In genomic region chr16:324451-325334, GRCh38 we compare ENCODE assay signal across 1 cellular context.
TF ChIP-seq lines count a peak whose summit lies in the region.

No MANE protein-coding gene starts in this region.

TF ChIP-seq in HEK293, 187 proteins besides CTCF, POLR2A, EP300 and RAD21 (continued from another document and continues in another):
- TF ChIP-seq ZNF148 (tag by site-specific recombination; IDR thresholded peaks at IDR 0.05; ENCODE audit: borderline replicate concordance), result no peak
- no peak for TF ChIP-seq ZNF16 (tag by site-specific recombination; IDR thresholded peaks at IDR 0.05; ENCODE audit: low read depth)
- TF ChIP-seq ZNF488 (tag by site-specific recombination; IDR thresholded peaks at IDR 0.05), result peak; percentile 96
- TF ChIP-seq ZSCAN16 (tag by site-specific recombination; IDR thresholded peaks at IDR 0.05), result peak; percentile 70; the same call in 1 of the 2 replicates
- no peak for TF ChIP-seq KLF16 (tag by site-specific recombination; IDR thresholded peaks at IDR 0.05)
- TF ChIP-seq ZBTB48 (tag by site-specific recombination; IDR thresholded peaks at IDR 0.05), result peak; percentile 46; the same call in 1 of the 2 replicates
- no peak for TF ChIP-seq ZNF174 (tag by site-specific recombination; IDR thresholded peaks at IDR 0.05)
- no peak for TF ChIP-seq ZNF785 (tag by site-specific recombination; IDR thresholded peaks at IDR 0.05)
- TF ChIP-seq ZNF747 (tag by site-specific recombination; IDR thresholded peaks at IDR 0.05), result no peak
- peak; percentile 76 for TF ChIP-seq ZNF18 (tag by site-specific recombination; IDR thresholded peaks at IDR 0.05)
- no peak for TF ChIP-seq BCL11B (tag by site-specific recombination; IDR thresholded peaks at IDR 0.05; ENCODE audit: low read depth)
- no peak for TF ChIP-seq ZNF658 (tag by site-specific recombination; IDR thresholded peaks at IDR 0.05)
- TF ChIP-seq ZNF707 (tag by site-specific recombination; IDR thresholded peaks at IDR 0.05), result peak; percentile 52; the same call in 1 of the 2 replicates
- peak; percentile 63 for TF ChIP-seq HIC1 (tag by site-specific recombination; IDR thresholded peaks at IDR 0.05)
- peak; percentile 73 for TF ChIP-seq GLIS2 (tag by site-specific recombination; IDR thresholded peaks at IDR 0.05)
- peak; percentile 68; the same call in 1 of the 2 replicates for TF ChIP-seq ZBTB21 (tag by site-specific recombination; IDR thresholded peaks at IDR 0.05)
- peak; percentile 92 for TF ChIP-seq WT1 (tag by site-specific recombination; IDR thresholded peaks at IDR 0.05)
- no peak for TF ChIP-seq ZNF433 (tag by site-specific recombination; IDR thresholded peaks at IDR 0.05; ENCODE audit: low read depth)
- no peak for TF ChIP-seq ZNF274 (IDR thresholded peaks at IDR 0.05; ENCODE audit: low read length)
- no peak for TF ChIP-seq ZNF274 (tag by site-specific recombination; IDR thresholded peaks at IDR 0.05; ENCODE audit: borderline replicate concordance)
- peak; percentile 50; the same call in 1 of the 2 replicates for TF ChIP-seq ZNF692 (tag by site-specific recombination; IDR thresholded peaks at IDR 0.05)
- no peak for TF ChIP-seq ZNF169 (tag by site-specific recombination; IDR thresholded peaks at IDR 0.05)
- TF ChIP-seq ZNF350 (tag by site-specific recombination; IDR thresholded peaks at IDR 0.05), result no peak
- no peak for TF ChIP-seq ZNF280D (tag by site-specific recombination; IDR thresholded peaks at IDR 0.05)
- no peak for TF ChIP-seq ZNF768 (tag by site-specific recombination; IDR thresholded peaks at IDR 0.05)
- TF ChIP-seq ZNF623 (tag by site-specific recombination; IDR thresholded peaks at IDR 0.05), result no peak
- peak; percentile 38; the same call in 1 of the 2 replicates for TF ChIP-seq TRIM28 (IDR thresholded peaks at IDR 0.05; ENCODE audit: borderline replicate concordance, low read length)
- peak; percentile 74 for TF ChIP-seq ZNF24 (tag by site-specific recombination; IDR thresholded peaks at IDR 0.05)
- TF ChIP-seq ZNF629 (tag by site-specific recombination; IDR thresholded peaks at IDR 0.05), result peak; percentile 96
- TF ChIP-seq ZNF596 (tag by site-specific recombination; IDR thresholded peaks at IDR 0.05), result no peak
- TF ChIP-seq HOXA7 (CRISPR knock-in tag; IDR thresholded peaks at IDR 0.05; ENCODE audit: borderline replicate concordance), result no peak
- TF ChIP-seq AEBP2 (tag by site-specific recombination; IDR thresholded peaks at IDR 0.05; ENCODE audit: borderline replicate concordance), result no peak
- peak; percentile 36; the same call in 1 of the 2 replicates for TF ChIP-seq REST (tag by site-specific recombination; IDR thresholded peaks at IDR 0.05)
- TF ChIP-seq ZNF791 (tag by site-specific recombination; IDR thresholded peaks at IDR 0.05), result no peak
- TF ChIP-seq ZNF48 (tag by site-specific recombination; IDR thresholded peaks at IDR 0.05), result no peak
- TF ChIP-seq ZNF138 (tag by site-specific recombination; IDR thresholded peaks at IDR 0.05; ENCODE audit: borderline replicate concordance), result no peak
- no peak for TF ChIP-seq ZNF514 (tag by site-specific recombination; IDR thresholded peaks at IDR 0.05)
- TF ChIP-seq BCL11A (tag by site-specific recombination; IDR thresholded peaks at IDR 0.05; ENCODE audit: low read depth), result no peak
- no peak for TF ChIP-seq ZNF292 (tag by site-specific recombination; IDR thresholded peaks at IDR 0.05; ENCODE audit: borderline replicate concordance, low read depth)
- TF ChIP-seq ZNF324 (tag by site-specific recombination; IDR thresholded peaks at IDR 0.05), result peak; percentile 87; the same call in 1 of the 2 replicates
- TF ChIP-seq OSR2 (tag by site-specific recombination; IDR thresholded peaks at IDR 0.05), result peak; percentile 99
- TF ChIP-seq ZNF843 (tag by site-specific recombination; IDR thresholded peaks at IDR 0.05), result peak; percentile 96
- TF ChIP-seq HOXD13 (CRISPR knock-in tag; IDR thresholded peaks at IDR 0.05; ENCODE audit: borderline replicate concordance), result no peak
- no peak for TF ChIP-seq ZNF571 (tag by site-specific recombination; IDR thresholded peaks at IDR 0.05)
- no peak for TF ChIP-seq ZNF548 (tag by site-specific recombination; IDR thresholded peaks at IDR 0.05)
- TF ChIP-seq GLI4 (tag by site-specific recombination; IDR thresholded peaks at IDR 0.05), result no peak
- TF ChIP-seq SALL2 (tag by site-specific recombination; IDR thresholded peaks at IDR 0.05; ENCODE audit: borderline replicate concordance), result no peak
- no peak for TF ChIP-seq ZNF239 (tag by site-specific recombination; IDR thresholded peaks at IDR 0.05)
- peak; percentile 99 for TF ChIP-seq ZNF341 (tag by site-specific recombination; IDR thresholded peaks at IDR 0.05; ENCODE audit: low read depth)
